15 cellular contexts compared by ENCODE assay signal in the genomic region with DNA sequence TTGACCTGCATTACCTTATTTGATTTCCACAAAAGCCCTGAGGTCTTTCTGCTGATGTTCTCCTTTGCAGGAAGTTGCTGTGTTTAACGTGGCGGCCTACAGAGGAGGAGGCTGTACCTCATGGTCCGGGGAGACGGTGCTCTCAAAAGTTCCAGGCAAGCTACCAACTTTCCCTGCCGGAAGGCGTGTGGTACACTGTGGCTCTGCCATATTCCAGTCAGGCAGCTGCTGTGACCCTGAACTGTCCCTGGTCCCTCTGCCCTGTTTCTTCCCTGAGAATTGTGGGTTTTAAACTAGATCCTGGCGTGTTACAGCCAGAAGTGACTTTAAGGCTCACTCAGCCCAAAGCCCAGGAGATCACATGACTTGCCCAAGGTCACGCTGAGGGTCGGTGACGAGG.
DNase-seq lines count a peak whose midpoint lies in the region; ATAC-seq and TF ChIP-seq lines count a peak whose summit lies in the region.
"Had no signal": no experiment of that assay in that cellular context is flagged by ENCODE, and none has a peak within 500 bp of the region (broad histone marks: within the 10 kb centered on the region; RNA-seq: fewer than 3 reads in every experiment).

No MANE protein-coding gene starts in this region.

- TF ChIP-seq EP300 in esophagus muscularis mucosa (IDR thresholded peaks at IDR 0.05), result no peak

- WGBS in esophagus muscularis mucosa, result 76% methylated on average over 9 of the region's 10 CpGs

- H3K4me3 Mint-ChIP-seq in nephron progenitor cell (no peak overlapping the region), progenitor cell of endocrine pancreas (ENCODE audit: low read depth) (no peak overlapping the region)
- H3K4me3 Mint-ChIP-seq in stimulated activated memory B cell treated with anti-CD40 and anti-IgM and Interleukin-4, amounts not matched to agents 10 μg/mL and 1 μg/mL and 100 μg/mL, for 72 hours, result no peak overlapping the region
- H3K4me3 Mint-ChIP-seq: CD4-positive, alpha-beta T cell; GM23338; H9 had no signal

- no peaks in the 10 kb centered on the region for H3K36me3 ChIP-seq in left ventricle myocardium inferior
- no peaks in the 10 kb centered on the region for H3K36me3 ChIP-seq in esophagus muscularis mucosa
- no peaks in the 10 kb centered on the region for H3K36me3 ChIP-seq in upper lobe of right lung
- H3K36me3 ChIP-seq in BE2C, result no peaks in the 10 kb centered on the region

- TF ChIP-seq CTCF in left ventricle myocardium inferior (IDR thresholded peaks at IDR 0.05; ENCODE audit: borderline replicate concordance), result no peak
- TF ChIP-seq CTCF in esophagus muscularis mucosa (IDR thresholded peaks at IDR 0.05), result no peak
- no peak for TF ChIP-seq CTCF in nephron progenitor cell (IDR thresholded peaks at IDR 0.05)
- no peak for TF ChIP-seq CTCF in upper lobe of right lung (IDR thresholded peaks at IDR 0.05)
- TF ChIP-seq CTCF in BE2C (IDR thresholded peaks at IDR 0.05; ENCODE audit: low read depth, low read length), result no peak
- TF ChIP-seq CTCF in progenitor cell of endocrine pancreas (IDR thresholded peaks at IDR 0.05; ENCODE audit: unreplicated experiment), result no peak

- H3K4me3 ChIP-seq in left ventricle myocardium inferior, result no peak overlapping the region
- H3K4me3 ChIP-seq in esophagus muscularis mucosa, result no peak overlapping the region
- H3K4me3 ChIP-seq in upper lobe of right lung, result no peak overlapping the region
- no peak overlapping the region for H3K4me3 ChIP-seq in BE2C (ENCODE audit: low read depth, low read length)
- H3K4me3 ChIP-seq: GM12878, GM23338 had no signal

- H3K27me3 ChIP-seq in left ventricle myocardium inferior (ENCODE audit: low read depth), result peaks cover 19% of the 10 kb centered on the region
- no peaks in the 10 kb centered on the region for H3K27me3 ChIP-seq in esophagus muscularis mucosa
- peaks cover 7% of the 10 kb centered on the region for H3K27me3 ChIP-seq in upper lobe of right lung
- H3K27me3 ChIP-seq in BE2C, result no peaks in the 10 kb centered on the region

- peaks cover 66% of the 10 kb centered on the region for H3K4me1 Mint-ChIP-seq in nephron progenitor cell
- no peaks in the 10 kb centered on the region for H3K4me1 Mint-ChIP-seq in stimulated activated memory B cell treated with anti-CD40 and anti-IgM and Interleukin-4, amounts not matched to agents 10 μg/mL and 1 μg/mL and 100 μg/mL, for 72 hours
- peaks cover 6% of the 10 kb centered on the region for H3K4me1 Mint-ChIP-seq in progenitor cell of endocrine pancreas (ENCODE audit: low read depth)

- DNase-seq in Right ventricle myocardium superior (no peak), left ventricle myocardium inferior (no peak), esophagus muscularis mucosa (ENCODE audit: extremely low spot score) (peak; percentile 70), nephron progenitor cell (no peak), upper lobe of right lung (no peak), BE2C (no peak), progenitor cell of endocrine pancreas (ENCODE audit: low spot score, unreplicated experiment) (no peak)
- DNase-seq: ACHN; Calu3; CD4-positive, alpha-beta T cell; DMS79; H9 had no signal

- H3K4me1 ChIP-seq in left ventricle myocardium inferior (no peaks in the 10 kb centered on the region), esophagus muscularis mucosa (peaks cover 0 to 7% (median 4%) of the 10 kb centered on the region in 4 donors), upper lobe of right lung (no peaks in the 10 kb centered on the region), BE2C (no peaks in the 10 kb centered on the region)

- H3K27ac Mint-ChIP-seq in nephron progenitor cell (peak overlapping the region; percentile 13), progenitor cell of endocrine pancreas (no peak overlapping the region)
- H3K27ac Mint-ChIP-seq in stimulated activated memory B cell treated with anti-CD40 and anti-IgM and Interleukin-4, amounts not matched to agents 10 μg/mL and 1 μg/mL and 100 μg/mL, for 72 hours, result no peak overlapping the region
- H3K27ac Mint-ChIP-seq: CD4-positive, alpha-beta T cell; GM23338; H9 had no signal

- no peaks in the 10 kb centered on the region for H3K9me3 ChIP-seq in left ventricle myocardium inferior (replicated peaks)
- no peaks in the 10 kb centered on the region for H3K9me3 ChIP-seq in esophagus muscularis mucosa
- H3K9me3 ChIP-seq in upper lobe of right lung, result no peaks in the 10 kb centered on the region
- H3K9me3 ChIP-seq in BE2C, result no peaks in the 10 kb centered on the region; the same call in 1 of the 2 replicates

- no peak overlapping the region for H3K27ac ChIP-seq in left ventricle myocardium inferior (replicated peaks)
- no peak overlapping the region for H3K27ac ChIP-seq in esophagus muscularis mucosa (replicated peaks in 1 of 4)
- no peak overlapping the region for H3K27ac ChIP-seq in upper lobe of right lung

- H3K36me3 Mint-ChIP-seq in nephron progenitor cell (ENCODE audit: low read depth), result no peaks in the 10 kb centered on the region
- no peaks in the 10 kb centered on the region for H3K36me3 Mint-ChIP-seq in stimulated activated memory B cell treated with anti-CD40 and anti-IgM and Interleukin-4, amounts not matched to agents 10 μg/mL and 1 μg/mL and 100 μg/mL, for 72 hours
- no peaks in the 10 kb centered on the region for H3K36me3 Mint-ChIP-seq in progenitor cell of endocrine pancreas (ENCODE audit: insufficient read depth)

- ATAC-seq in Right ventricle myocardium superior (ENCODE audit: poor library complexity), result peak; percentile 77
- ATAC-seq in upper lobe of right lung, result peak; percentile 27
- ATAC-seq in stimulated activated memory B cell treated with anti-CD40 and anti-IgM and Interleukin-4, amounts not matched to agents 10 μg/mL and 1 μg/mL and 100 μg/mL, for 72 hours, result no peak
- ATAC-seq: GM12878, GM23338 had no signal

- TF ChIP-seq POLR2A in esophagus muscularis mucosa (IDR thresholded peaks at IDR 0.05; ENCODE audit: low read depth), result no peak

- peaks cover 3% of the 10 kb centered on the region for H3K27me3 Mint-ChIP-seq in nephron progenitor cell (ENCODE audit: low read depth, poor library complexity)
- no peaks in the 10 kb centered on the region for H3K27me3 Mint-ChIP-seq in stimulated activated memory B cell treated with anti-CD40 and anti-IgM and Interleukin-4, amounts not matched to agents 10 μg/mL and 1 μg/mL and 100 μg/mL, for 72 hours
- H3K27me3 Mint-ChIP-seq in progenitor cell of endocrine pancreas, result peaks cover 32% of the 10 kb centered on the region

- intact Hi-C loops in Right ventricle myocardium superior (cut with DNase I) (no loop called here), left ventricle myocardium inferior (cut with micrococcal nuclease) (no loop called here), esophagus muscularis mucosa (cut with DNase I) (no loop called here), upper lobe of right lung (cut with DNase I) (no loop called here)

- H3K9me3 Mint-ChIP-seq in nephron progenitor cell (no peaks in the 10 kb centered on the region), progenitor cell of endocrine pancreas (ENCODE audit: low read depth) (no peaks in the 10 kb centered on the region)
- H3K9me3 Mint-ChIP-seq in stimulated activated memory B cell treated with anti-CD40 and anti-IgM and Interleukin-4, amounts not matched to agents 10 μg/mL and 1 μg/mL and 100 μg/mL, for 72 hours, result no peaks in the 10 kb centered on the region
- H3K9me3 Mint-ChIP-seq: CD4-positive, alpha-beta T cell; GM23338; H9 had no signal
